ENCODE assay signal across 8 cellular contexts in genomic region chr11:118914178-118914918, GRCh38. TPM values are rescaled to one million over a fixed set of nuclear protein-coding genes. Genes with fewer than 3 reads are reported as not detected.
DNase-seq lines count a peak whose midpoint lies in the region; ATAC-seq and TF ChIP-seq lines count a peak whose summit lies in the region.

No MANE protein-coding gene starts in this region.

- peak; percentile 37 for ATAC-seq in HG03196 (IDR thresholded peaks at IDR 0.05; ENCODE audit: unreplicated experiment)
- no peak for ATAC-seq in GM21576 (IDR thresholded peaks at IDR 0.05; ENCODE audit: unreplicated experiment)

- H3K27me3 ChIP-seq in endodermal cell (ENCODE audit: control insufficient read depth, insufficient read depth, low read length, poor library complexity, severe bottlenecking) (no peaks in the 10 kb centered on the region), ovary (no peaks in the 10 kb centered on the region)

- intact Hi-C loops in ovary (cut with DNase I): no loop called here

- H3K4me1 ChIP-seq in endodermal cell (ENCODE audit: control insufficient read depth, insufficient read depth, low read length) (peaks cover 45% of the 10 kb centered on the region), ovary (ENCODE audit: insufficient read depth) (peaks cover 59% of the 10 kb centered on the region)

- H3K4me1 Mint-ChIP-seq in endodermal cell: peaks cover 73% of the 10 kb centered on the region

- DNase-seq in A172 (ENCODE audit: low spot score) (peak; percentile 50), endodermal cell (peak; percentile 68), ovary (peak in 4 of 5 donors; percentile 24 to 48 (median 45)), NCI-H524 treated with DMSO at 0.1 percent for 48 hours (lab: John Stamatoyannopoulos, UW) (no peak), NCI-H226 (no peak)
- DNase-seq in activated CD4-positive, alpha-beta T cell treated with anti-CD3 and anti-CD28 coated beads, Interleukin-2, amount 50 U/mL, for 1 hour: peak; percentile 65

- H3K36me3 Mint-ChIP-seq in endodermal cell (ENCODE audit: low read depth): peaks cover 3% of the 10 kb centered on the region

- no peaks in the 10 kb centered on the region for H3K27me3 Mint-ChIP-seq in endodermal cell (ENCODE audit: insufficient read depth)

- H3K36me3 ChIP-seq in endodermal cell (ENCODE audit: control insufficient read depth, insufficient read depth, low read length) (peaks cover 9% of the 10 kb centered on the region), ovary (no peaks in the 10 kb centered on the region)

- TF ChIP-seq EP300 in ovary (IDR thresholded peaks at IDR 0.05): no peak

- no peak for TF ChIP-seq POLR2A in ovary (IDR thresholded peaks at IDR 0.05)

- H3K9ac ChIP-seq in endodermal cell (ENCODE audit: extremely low read depth, low read length, poor library complexity, severe bottlenecking): no peak overlapping the region

- no peak overlapping the region for H3K4me3 ChIP-seq in endodermal cell (ENCODE audit: low read length)
- no peak overlapping the region for H3K4me3 ChIP-seq in ovary

- peak overlapping the region; percentile 78 for H3K27ac Mint-ChIP-seq in endodermal cell

- TF ChIP-seq CTCF in endodermal cell (conservative IDR thresholded peaks at IDR 0.05): no peak
- TF ChIP-seq CTCF in ovary (IDR thresholded peaks at IDR 0.05): no peak

- H3K4me3 Mint-ChIP-seq in endodermal cell: peak overlapping the region; percentile 21

- WGBS in endodermal cell (ENCODE audit: insufficient coverage in 1 of 2, insufficient read length in 1 of 2), 2 experiments: 75 to 76% methylated on average over 10 to 15 of the region's 15 CpGs
- 45 to 53% (median 50%) methylated on average over 13 to 15 of the region's 15 CpGs for WGBS in ovary, 3 donors

- no peaks in the 10 kb centered on the region for H3K9me3 Mint-ChIP-seq in endodermal cell

- H3K9me3 ChIP-seq in endodermal cell (ENCODE audit: control insufficient read depth, low read length): no peaks in the 10 kb centered on the region
- H3K9me3 ChIP-seq in ovary: no peaks in the 10 kb centered on the region

- peak overlapping the region; percentile 55 for H3K27ac ChIP-seq in endodermal cell (ENCODE audit: low read depth, low read length)
- peak overlapping the region; percentile 89 to 94 for H3K27ac ChIP-seq in ovary

RNA-seq across cellular contexts. Expression of gene BCL9L, which starts 11.4 kb away (rescaled TPM):
- total RNA-seq in A172 (2014; rRNA removed; shearing (Covaris generic)): 7.2 and 17.2 TPM in 2 replicates
- 10 to 100 TPM; 73.9 to 77.3 TPM for total RNA-seq in endodermal cell
- 24.3 TPM for polyA plus RNA-seq in endodermal cell (2013, experiment 1 of 2)
- 23.6 TPM for polyA plus RNA-seq in endodermal cell (2013, experiment 2 of 2)
- total RNA-seq in ovary: 100 to 1,000 TPM in 1 of 7 donors, 10 to 100 TPM in 6; 12.9 to 145 (median 79.9) TPM
- 10 to 100 TPM in 1 of 2 donors, 1 to 10 TPM in 1; 5.5 to 31.2 TPM for polyA plus RNA-seq in ovary

RNA-seq across cellular contexts. Expression of gene CXCR5, which starts 30.7 kb away (rescaled TPM):
- 0.02 TPM in 1 of 2 replicates, not detected in the other for total RNA-seq in A172 (2014; rRNA removed; shearing (Covaris generic))
- total RNA-seq in endodermal cell (under 1 TPM in 1 of 2 donors, not detected in 1; 0.07 TPM), ovary (under 1 TPM in 1 of 7 donors, not detected in 6; 0.05 TPM)
- not detected for polyA plus RNA-seq in endodermal cell (2013, experiment 1 of 2)
- not detected for polyA plus RNA-seq in endodermal cell (2013, experiment 2 of 2)
- polyA plus RNA-seq in ovary: under 1 TPM in 1 of 2 donors, not detected in 1; 0.17 TPM

RNA-seq across cellular contexts. Expression of gene UPK2, which starts 41.8 kb away (rescaled TPM):
- not detected in 2 replicates for total RNA-seq in A172 (2014; rRNA removed; shearing (Covaris generic))
- total RNA-seq in endodermal cell (under 1 TPM in 1 of 2 donors, not detected in 1; 0.38 TPM), ovary (not detected)
- 0.36 TPM for polyA plus RNA-seq in endodermal cell (2013, experiment 1 of 2)
- polyA plus RNA-seq in endodermal cell (2013, experiment 2 of 2): 0.54 TPM
- polyA plus RNA-seq in ovary: under 1 TPM in 1 of 2 donors, not detected in 1; 0.13 TPM

RNA-seq across cellular contexts. Expression of gene FOXR1, which starts 57.2 kb away (rescaled TPM):
- total RNA-seq in A172 (2014; rRNA removed; shearing (Covaris generic)): not detected in 2 replicates
- total RNA-seq in endodermal cell (not detected), ovary (not detected)
- not detected for polyA plus RNA-seq in endodermal cell (2013, experiment 1 of 2)
- polyA plus RNA-seq in endodermal cell (2013, experiment 2 of 2): not detected
- polyA plus RNA-seq in ovary: 1 to 10 TPM in 1 of 2 donors, not detected in 1; 1.7 TPM

Comparison
In these comparisons a context has a peak if more than half of its experiments do, and no peak if none do; other contexts are left out.
1. DNase-seq: peak in A172 (single experiment), activated CD4-positive, alpha-beta T cell treated with anti-CD3 and anti-CD28 coated beads, Interleukin-2, amount 50 U/mL, for 1 hour (single experiment), endodermal cell (single experiment) and ovary (4 of 5); none in NCI-H524 treated with DMSO at 0.1 percent for 48 hours (single experiment) and NCI-H226 (single experiment).